In the genomic region with DNA sequence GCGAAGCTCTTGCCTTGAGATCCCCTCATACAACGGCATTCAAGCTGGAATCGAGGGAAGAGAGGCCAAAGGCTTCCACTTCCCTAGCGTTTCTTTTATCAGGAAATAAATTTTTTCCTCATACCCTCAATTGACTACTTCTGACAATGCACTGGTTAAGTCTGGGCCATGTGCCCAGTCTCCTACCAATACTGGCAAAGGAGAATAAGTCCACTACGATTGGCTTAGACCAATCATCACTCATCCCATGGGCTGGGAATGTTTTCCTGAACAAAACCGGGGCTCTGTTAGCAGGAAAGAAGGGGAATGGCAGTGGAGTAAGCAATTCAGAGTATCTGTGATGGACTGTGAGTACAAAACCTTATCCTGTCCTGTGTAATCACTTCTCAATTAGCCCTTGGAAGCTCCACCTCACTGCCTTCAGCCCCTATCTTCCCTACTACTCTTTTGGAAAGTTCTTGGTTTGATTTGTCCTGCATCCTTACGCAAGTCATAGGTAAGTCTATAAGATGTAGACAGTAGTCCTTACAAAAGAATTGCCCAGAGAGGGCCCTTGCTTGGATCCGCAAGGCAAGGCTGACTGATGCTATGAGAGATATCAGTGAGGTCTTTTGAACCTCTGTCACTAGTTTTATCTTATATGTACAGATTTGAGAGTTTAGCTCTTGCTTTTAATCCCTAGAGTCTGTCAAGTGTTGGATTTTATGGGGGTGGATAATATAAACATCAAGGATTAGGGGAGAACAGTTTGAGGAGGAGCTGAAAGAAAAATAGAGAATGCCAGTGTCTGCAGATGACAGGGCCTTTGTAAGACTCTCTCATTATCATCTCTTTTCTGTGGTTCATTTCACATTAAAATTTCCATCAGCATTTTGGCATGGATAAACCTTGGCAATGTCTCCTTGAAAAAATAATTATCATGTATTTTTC, we compare ENCODE assay signal across 25 cellular contexts. TPM values are rescaled to one million over a fixed set of nuclear protein-coding genes. Genes with fewer than 3 reads are reported as not detected.
A peak's percentile ranks its signal among the peaks of the same experiment; 100 is the strongest.
DNase-seq lines count a peak whose midpoint lies in the region; ATAC-seq and TF ChIP-seq lines count a peak whose summit lies in the region.
"Had no signal": no experiment of that assay in that cellular context is flagged by ENCODE, and none has a peak within 500 bp of the region (broad histone marks: within the 10 kb centered on the region; RNA-seq: fewer than 3 reads in every experiment).

No MANE protein-coding gene starts in this region.

- H2BK15ac ChIP-seq in IMR-90 (ENCODE audit: low read depth, low read length) = peak overlapping the region; percentile 84

- DNase-seq in CD4-positive, alpha-beta T cell = no peak
- no peak for DNase-seq in IMR-90
- DNase-seq in dermis microvascular lymphatic vessel endothelial cell (ENCODE audit: low read depth in 2 of 2) = peak; percentile 70 to 93
- no peak for DNase-seq in naive thymus-derived CD8-positive, alpha-beta T cell
- DNase-seq in Kasumi-1 (lab: John Stamatoyannopoulos, UW) = no peak
- no peak for DNase-seq in T-helper 9 cell
- no peak for DNase-seq in SHP77 treated with DMSO at 0.1 percent for 48 hours (lab: John Stamatoyannopoulos, UW)
- DNase-seq in D341Med (ENCODE audit: low spot score) = no peak
- DNase-seq: activated CD8-positive, alpha-beta memory T cell treated with anti-CD3 and anti-CD28 coated beads for 24 hours; activated naive CD4-positive, alpha-beta T cell treated with anti-CD3 and anti-CD28 coated beads, Interleukin-2, amount 10 ng/mL, durations not matched to agents 7 days and 5 days; activated T-cell treated with anti-CD3 and anti-CD28 coated beads, Interleukin-2, amount 50 U/mL, for 72 hours; aorta; cerebellar nuclear complex; effector memory CD4-positive, alpha-beta T cell; H9; naive B cell; NCI-H146; NCI-H2171; NCI-H526 treated with DMSO at 0.1 percent for 48 hours; testis had no signal

- no peak for TF ChIP-seq POLR2A in IMR-90 (IDR thresholded peaks at IDR 0.05; ENCODE audit: low read depth, low read length)

- 90% methylated on average over 2 of the region's 8 CpGs; no CpG with 5 or more reads in 1 of the 2 experiments for WGBS in IMR-90 (ENCODE audit: extremely low coverage in 2 of 2, insufficient read length in 1 of 2), 2 experiments

- H4K91ac ChIP-seq in IMR-90 (ENCODE audit: insufficient read depth, low read depth, low read length) = peak overlapping the region; percentile 38; the same call in 1 of the 2 replicates

- no peak for TF ChIP-seq RAD21 in IMR-90 (IDR thresholded peaks at IDR 0.05; ENCODE audit: low read length)

- no peak overlapping the region for H3K27ac ChIP-seq in CD4-positive, alpha-beta T cell (ENCODE audit: low read depth, low read length)
- no peak overlapping the region for H3K27ac ChIP-seq in IMR-90 (ENCODE audit: insufficient read depth, low read length)
- H3K27ac ChIP-seq: C4-2B, esophagus muscularis mucosa, parathyroid adenoma, testis, vagina had no signal

- H3K4me3 ChIP-seq in IMR-90 (ENCODE audit: insufficient read depth, low read depth, low read length) = no peak overlapping the region
- H3K4me3 ChIP-seq: esophagus muscularis mucosa, testis, vagina had no signal

- H3K4me2 ChIP-seq in IMR-90 (ENCODE audit: low read depth, low read length) = no peak overlapping the region

- H3K14ac ChIP-seq in IMR-90 (replicated peaks; ENCODE audit: low read depth, low read length) = peak overlapping the region; percentile 7; the same call in 1 of the 2 replicates

- H3K79me1 ChIP-seq in IMR-90 (ENCODE audit: low read depth in 1 of 2, low read length in 2 of 2) = no peaks in the 10 kb centered on the region

- peaks cover 8% of the 10 kb centered on the region for H3K9me1 ChIP-seq in IMR-90 (ENCODE audit: insufficient read depth, low read length)

- H3K56ac ChIP-seq in IMR-90 (ENCODE audit: extremely low read depth, insufficient read depth, low read length) = no peak overlapping the region

- H3K4me1 Mint-ChIP-seq in CD4-positive, alpha-beta T cell (ENCODE audit: low read depth) = peaks cover 26% of the 10 kb centered on the region
- peaks cover 15 to 51% (median 37%) of the 10 kb centered on the region in 4 donors for H3K4me1 Mint-ChIP-seq in naive thymus-derived CD8-positive, alpha-beta T cell
- H3K4me1 Mint-ChIP-seq: H9 had no signal

- no peak for ATAC-seq in CD4-positive, alpha-beta T cell (ENCODE audit: poor library complexity)
- ATAC-seq in IMR-90 (ENCODE audit: low read depth) = no peak
- ATAC-seq in naive thymus-derived CD8-positive, alpha-beta T cell = no peak
- ATAC-seq: activated CD4-positive, CD25-positive, alpha-beta regulatory T cell treated with anti-CD3 and anti-CD28 coated beads, Interleukin-2, amount 50 U/mL, for 24 hours; activated T-cell treated with anti-CD3 and anti-CD28 coated beads, Interleukin-2, amount 50 U/mL, for 72 hours had no signal

- in situ Hi-C loops in IMR-90 (cut with MboI; ENCODE audit: low sequenced_read_pairs) = no loop called here

- TF ChIP-seq CTCF in CD4-positive, alpha-beta T cell (IDR thresholded peaks at IDR 0.05) = no peak
- no peak for TF ChIP-seq CTCF in IMR-90 (conservative IDR thresholded peaks at IDR 0.05; ENCODE audit: low read depth, low read length)

- no peak overlapping the region for H3K9ac ChIP-seq in IMR-90 (ENCODE audit: low read depth, low read length)
- H3K9ac ChIP-seq: parathyroid adenoma had no signal

- no peak overlapping the region for H3K4me3 Mint-ChIP-seq in CD4-positive, alpha-beta T cell
- no peak overlapping the region for H3K4me3 Mint-ChIP-seq in naive thymus-derived CD8-positive, alpha-beta T cell
- H3K4me3 Mint-ChIP-seq: activated naive CD4-positive, alpha-beta T cell treated with anti-CD3 and anti-CD28 coated beads, Interleukin-2, amount 10 ng/mL, durations not matched to agents 7 days and 5 days; activated T-cell treated with anti-CD3 and anti-CD28 coated beads, Interleukin-2, amount 50 U/mL, for 72 hours; H9; naive B cell had no signal

- no peaks in the 10 kb centered on the region for H3K36me3 ChIP-seq in IMR-90 (ENCODE audit: control insufficient read depth, insufficient read depth, low read length)
- H3K36me3 ChIP-seq: esophagus muscularis mucosa, vagina had no signal

- H2BK20ac ChIP-seq in IMR-90 (ENCODE audit: low read depth, low read length) = peak overlapping the region; percentile 43; the same call in 1 of the 2 replicates

- H3K27ac Mint-ChIP-seq in CD4-positive, alpha-beta T cell = peak overlapping the region; percentile 68
- peak overlapping the region in 8 of 10 donors; percentile 30 to 96 (median 84) for H3K27ac Mint-ChIP-seq in naive thymus-derived CD8-positive, alpha-beta T cell
- H3K27ac Mint-ChIP-seq: activated T-cell treated with anti-CD3 and anti-CD28 coated beads, Interleukin-2, amount 50 U/mL, for 72 hours; H9; naive B cell had no signal

- H2AK5ac ChIP-seq in IMR-90 (ENCODE audit: low read depth, low read length) = peak overlapping the region; percentile 83

- peak overlapping the region; percentile 28 for H2BK5ac ChIP-seq in IMR-90 (ENCODE audit: low read depth, low read length, poor library complexity, severe bottlenecking)

- peak overlapping the region; percentile 9 to 64; a peak in 3 of 4 replicates for H4K8ac ChIP-seq in IMR-90 (ENCODE audit: low read depth in 2 of 2, low read length in 2 of 2)

- no peaks in the 10 kb centered on the region for H3K27me3 Mint-ChIP-seq in CD4-positive, alpha-beta T cell
- no peaks in the 10 kb centered on the region for H3K27me3 Mint-ChIP-seq in naive thymus-derived CD8-positive, alpha-beta T cell
- H3K27me3 Mint-ChIP-seq: activated naive CD4-positive, alpha-beta T cell treated with anti-CD3 and anti-CD28 coated beads, Interleukin-2, amount 10 ng/mL, durations not matched to agents 7 days and 5 days; naive B cell had no signal

- no peaks in the 10 kb centered on the region for H3K27me3 ChIP-seq in CD4-positive, alpha-beta T cell (ENCODE audit: control insufficient read depth, insufficient read depth, low read length)
- no peaks in the 10 kb centered on the region for H3K27me3 ChIP-seq in IMR-90 (ENCODE audit: control insufficient read depth, insufficient read depth, low read length)
- H3K27me3 ChIP-seq: esophagus muscularis mucosa, testis, vagina had no signal

- no peaks in the 10 kb centered on the region for H3K9me3 ChIP-seq in CD4-positive, alpha-beta T cell (ENCODE audit: control insufficient read depth, low read length)
- no peaks in the 10 kb centered on the region for H3K9me3 ChIP-seq in IMR-90 (ENCODE audit: control insufficient read depth, insufficient read depth, low read length)
- H3K9me3 ChIP-seq: esophagus muscularis mucosa, testis, vagina had no signal

- H3K4ac ChIP-seq in IMR-90 (ENCODE audit: low read depth, low read length) = peak overlapping the region; percentile 33

- CTCF ChIA-PET in CD4-positive, alpha-beta T cell (lab: Charles Lee) = interaction anchor here (0.8 to 1.8 kb wide), 3 partner anchors 9 to 37 kb away, joined by 3 to 6 read pairs (median 4); a partner anchor contains a TSS
- CTCF ChIA-PET in IMR-90 (lab: Yijun Ruan, JAX) = interaction anchor here (0.6 to 1.2 kb wide), 4 partner anchors 11 to 37 kb away, joined by 3 to 4 read pairs (median 4); no protein-coding TSS in a partner anchor

- 0 out of 2 replicates have a peak overlapping the region, but pooled peaks have one; percentile 15 for H3K23ac ChIP-seq in IMR-90 (ENCODE audit: low read depth, low read length)

- peaks cover 5% of the 10 kb centered on the region for H3K9me3 Mint-ChIP-seq in CD4-positive, alpha-beta T cell
- H3K9me3 Mint-ChIP-seq in naive thymus-derived CD8-positive, alpha-beta T cell = peaks cover 0 to 4% (median 0%) of the 10 kb centered on the region in 9 donors
- H3K9me3 Mint-ChIP-seq: H9, naive B cell had no signal

- H4K20me1 ChIP-seq in IMR-90 (ENCODE audit: insufficient read depth, low read length) = no peaks in the 10 kb centered on the region

- H3K36me3 Mint-ChIP-seq in CD4-positive, alpha-beta T cell (ENCODE audit: low read depth) = no peaks in the 10 kb centered on the region
- no peaks in the 10 kb centered on the region for H3K36me3 Mint-ChIP-seq in naive thymus-derived CD8-positive, alpha-beta T cell
- H3K36me3 Mint-ChIP-seq: naive B cell had no signal

- dilution Hi-C loops in IMR-90 (cut with HindIII; ENCODE audit: low sequenced_read_pairs, unreplicated experiment) = no loop called here

- no peak overlapping the region for H2AK9ac ChIP-seq in IMR-90 (replicated peaks; ENCODE audit: low read depth, low read length, poor library complexity)

- peak overlapping the region; percentile 25; the same call in 1 of the 2 replicates for H2BK120ac ChIP-seq in IMR-90 (ENCODE audit: low read depth, low read length)

- peak overlapping the region; percentile 90 for H4K5ac ChIP-seq in IMR-90 (ENCODE audit: low read depth, low read length)

- POLR2A ChIA-PET in CD4-positive, alpha-beta T cell (lab: Charles Lee) = interaction anchor here (0.6 to 2.0 kb wide), 6 partner anchors 9 to 64 kb away, joined by 3 to 10 read pairs (median 4); a partner anchor contains a TSS
- POLR2A ChIA-PET in IMR-90 (lab: Charles Lee; ENCODE audit: unreplicated experiment) = no interaction called here
- POLR2A ChIA-PET in naive thymus-derived CD8-positive, alpha-beta T cell (lab: Charles Lee) = interaction anchor here (2.2 kb wide), 1 partner anchor 9 kb away, joined by 8 read pairs; no protein-coding TSS in a partner anchor

- H3K18ac ChIP-seq in IMR-90 (ENCODE audit: low read depth, low read length) = peak overlapping the region; percentile 91

- no TSS peak for BruUV-seq in IMR-90 (replicated peaks; lab: Mats Ljungman, UMichigan)

- intact Hi-C loops in CD4-positive, alpha-beta T cell (cut with DNase I, micrococcal nuclease) = loop anchor here in 1 of 2 experiments (5.0 kb wide), 1 partner anchor 34 kb away; a partner anchor contains a TSS
- intact Hi-C loops in IMR-90 (cut with micrococcal nuclease) = no loop called here

- H2AFZ ChIP-seq in IMR-90 (replicated peaks; ENCODE audit: low read length, poor library complexity) = no peak overlapping the region
- H2AFZ ChIP-seq: parathyroid adenoma had no signal

- peaks cover 14% of the 10 kb centered on the region for H3K4me1 ChIP-seq in IMR-90 (ENCODE audit: control insufficient read depth, insufficient read depth, low read length)
- H3K4me1 ChIP-seq: esophagus muscularis mucosa, parathyroid adenoma, testis, vagina had no signal

RNA-seq across cellular contexts. Expression of a gene that starts 36.4 kb away (rescaled TPM):
- total RNA-seq in CD4-positive, alpha-beta T cell = 100 to 1,000 TPM; 112 to 113 TPM
- total RNA-seq in IMR-90 (2012; rRNA removed) (50.2 and 58.9 TPM in 2 replicates), dermis microvascular lymphatic vessel endothelial cell (99.9 and 131 TPM in 2 replicates)
- 14.5 and 15.4 TPM in 2 replicates for polyA plus RNA-seq in IMR-90 (2012; rRNA removed)
- 6.0 and 8.4 TPM in 2 replicates for polyA plus RNA-seq in IMR-90 (2012; cell fraction: cytosol; rRNA removed)
- polyA plus RNA-seq in IMR-90 (2012; cell fraction: nucleus; rRNA removed; ENCODE audit: low replicate concordance) = 8.1 and 41.6 TPM in 2 replicates
- 10 to 100 TPM; 73.2 to 75.6 TPM for total RNA-seq in naive thymus-derived CD8-positive, alpha-beta T cell
- polyA plus RNA-seq in naive thymus-derived CD8-positive, alpha-beta T cell = 10 to 100 TPM; 22.1 to 32.2 (median 26.6) TPM

RNA-seq across cellular contexts. Expression of a gene that starts 52.7 kb away (rescaled TPM):
- under 1 TPM; 0.20 to 0.22 TPM for total RNA-seq in CD4-positive, alpha-beta T cell
- total RNA-seq in IMR-90 (2012; rRNA removed) = 0.18 and 0.28 TPM in 2 replicates
- polyA plus RNA-seq in IMR-90 (2012; rRNA removed) = 0.19 and 0.41 TPM in 2 replicates
- polyA plus RNA-seq in IMR-90 (2012; cell fraction: cytosol; rRNA removed) = 0.38 and 0.88 TPM in 2 replicates
- 0.35 and 0.91 TPM in 2 replicates for polyA plus RNA-seq in IMR-90 (2012; cell fraction: nucleus; rRNA removed; ENCODE audit: low replicate concordance)
- 6.2 and 9.2 TPM in 2 replicates for total RNA-seq in dermis microvascular lymphatic vessel endothelial cell
- under 1 TPM; 0.49 to 0.82 TPM for total RNA-seq in naive thymus-derived CD8-positive, alpha-beta T cell
- not detected for polyA plus RNA-seq in naive thymus-derived CD8-positive, alpha-beta T cell

Comparison
In these comparisons a context has a peak if more than half of its experiments do, and no peak if none do; other contexts are left out.
1. DNase-seq: peak in dermis microvascular lymphatic vessel endothelial cell (2 of 2); none in CD4-positive, alpha-beta T cell (0 of 10), IMR-90 (single experiment), naive thymus-derived CD8-positive, alpha-beta T cell (0 of 10), Kasumi-1 (0 of 2), T-helper 9 cell (single experiment), SHP77 treated with DMSO at 0.1 percent for 48 hours (single experiment) and D341Med (single experiment).